Comparison of ENCODE assay signal across 8 cellular contexts in genomic region chr17:60135160-60135950, GRCh38. TPM values are rescaled to one million over a fixed set of nuclear protein-coding genes. Genes with fewer than 3 reads are reported as not detected.
A peak's percentile ranks its signal among the peaks of the same experiment; 100 is the strongest.
DNase-seq lines count a peak whose midpoint lies in the region; ATAC-seq and TF ChIP-seq lines count a peak whose summit lies in the region.

No MANE protein-coding gene starts in this region.

- no peaks in the 10 kb centered on the region for H3K4me1 ChIP-seq in iPS-15b (ENCODE audit: control insufficient read depth, insufficient read depth, low read length)
- H3K4me1 ChIP-seq in Karpas-422 (ENCODE audit: low read length), result peaks cover 12% of the 10 kb centered on the region

- H3K4me3 ChIP-seq in GM12875 (ENCODE audit: low read depth, low read length), result peak overlapping the region; percentile 59
- H3K4me3 ChIP-seq in brain microvascular endothelial cell (ENCODE audit: low read depth, low read length), result peak overlapping the region; percentile 78
- peak overlapping the region; percentile 92 for H3K4me3 ChIP-seq in iPS-15b (ENCODE audit: low read depth, low read length)
- peak overlapping the region; percentile 81 for H3K4me3 ChIP-seq in skeletal muscle cell (ENCODE audit: low read depth, low read length)
- no peak overlapping the region for H3K4me3 ChIP-seq in Karpas-422 (ENCODE audit: low read length)

- H3K79me2 ChIP-seq in Karpas-422 (ENCODE audit: low read length), result no peaks in the 10 kb centered on the region

- H3K9me3 ChIP-seq in iPS-15b (ENCODE audit: control insufficient read depth, insufficient read depth, low read length) (no peaks in the 10 kb centered on the region), Karpas-422 (ENCODE audit: low read length) (no peaks in the 10 kb centered on the region)

- H3K27ac ChIP-seq in brain microvascular endothelial cell (peak overlapping the region; percentile 61), Karpas-422 (ENCODE audit: low read length) (no peak overlapping the region)

- no peaks in the 10 kb centered on the region for H3K36me3 ChIP-seq in brain microvascular endothelial cell (replicated peaks)
- no peaks in the 10 kb centered on the region for H3K36me3 ChIP-seq in iPS-15b (ENCODE audit: control insufficient read depth, insufficient read depth, low read length)
- no peaks in the 10 kb centered on the region for H3K36me3 ChIP-seq in Karpas-422 (ENCODE audit: insufficient read depth, low read length)

- TF ChIP-seq CTCF in GM12875 (IDR thresholded peaks at IDR 0.05; ENCODE audit: borderline replicate concordance, insufficient read depth, low read depth, low read length), result no peak
- no peak for TF ChIP-seq CTCF in brain microvascular endothelial cell (IDR thresholded peaks at IDR 0.05; ENCODE audit: low read depth, low read length, missing control alignments)

- peak; percentile 94 for ATAC-seq in HG02678 (IDR thresholded peaks at IDR 0.05; ENCODE audit: unreplicated experiment)

- in situ Hi-C loops in brain microvascular endothelial cell (cut with HindIII; ENCODE audit: low pct_ligation_motif_present, low sequenced_read_pairs), result no loop called here

- H3K27me3 ChIP-seq in brain microvascular endothelial cell (replicated peaks), result peaks cover 17% of the 10 kb centered on the region
- peaks cover 59% of the 10 kb centered on the region for H3K27me3 ChIP-seq in iPS-15b (ENCODE audit: control insufficient read depth, insufficient read depth, low read length)
- no peaks in the 10 kb centered on the region for H3K27me3 ChIP-seq in Karpas-422 (ENCODE audit: low read length)

- no peaks in the 10 kb centered on the region for H4K20me1 ChIP-seq in Karpas-422 (ENCODE audit: insufficient read depth, low read depth, low read length)

- no peaks in the 10 kb centered on the region for H3K9me2 ChIP-seq in Karpas-422 (replicated peaks; ENCODE audit: insufficient read depth, low read length)

- DNase-seq in NCI-H187 treated with DMSO at 0.1 percent for 48 hours (lab: John Stamatoyannopoulos, UW) (peak; percentile 73), UCSD-AML1 (lab: John Stamatoyannopoulos, UW; ENCODE audit: unreplicated experiment) (peak; percentile 89), brain microvascular endothelial cell (peak; percentile 90), skeletal muscle cell (ENCODE audit: low read depth) (peak; percentile 76), Karpas-422 (no peak)

- no peak overlapping the region for H3K4me2 ChIP-seq in Karpas-422 (ENCODE audit: low read depth, low read length, poor library complexity, severe bottlenecking)

- peak overlapping the region; percentile 83 for H3K9ac ChIP-seq in iPS-15b (ENCODE audit: low read depth, low read length)
- H3K9ac ChIP-seq in Karpas-422 (ENCODE audit: low read length), result no peak overlapping the region

- H2AFZ ChIP-seq in Karpas-422 (ENCODE audit: low read length), result no peak overlapping the region

RNA-seq across cellular contexts. Expression of gene CA4, which starts 14.4 kb away (rescaled TPM):
- total RNA-seq in Karpas-422 (2014; rRNA removed; shearing (Covaris generic); ENCODE audit: low replicate concordance), result not detected in 2 replicates

RNA-seq across cellular contexts. Expression of gene HEATR6, which starts 56.6 kb away (rescaled TPM):
- total RNA-seq in Karpas-422 (2014; rRNA removed; shearing (Covaris generic); ENCODE audit: low replicate concordance), result 12.3 and 12.7 TPM in 2 replicates
